ENCODE assay signal across 17 cellular contexts in genomic region chr11:394858-395655, GRCh38. TPM values are rescaled to one million over a fixed set of nuclear protein-coding genes. Genes with fewer than 3 reads are reported as not detected.
A peak's percentile ranks its signal among the peaks of the same experiment; 100 is the strongest.
DNase-seq lines count a peak whose midpoint lies in the region; ATAC-seq and TF ChIP-seq lines count a peak whose summit lies in the region.
"Had no signal": no experiment of that assay in that cellular context is flagged by ENCODE, and none has a peak within 500 bp of the region (broad histone marks: within the 10 kb centered on the region; RNA-seq: fewer than 3 reads in every experiment).

No MANE protein-coding gene starts in this region.

- ATAC-seq in Right ventricle myocardium superior (ENCODE audit: poor library complexity) (peak; percentile 3), mucosa of descending colon (peak; percentile 11)
- ATAC-seq: GM12878 had no signal

- H3K4me3 ChIP-seq in right atrium auricular region: no peak overlapping the region
- H3K4me3 ChIP-seq in endocrine pancreas (ENCODE audit: control insufficient read depth, insufficient read depth, low read length): peak overlapping the region; percentile 22
- peak overlapping the region; percentile 50 for H3K4me3 ChIP-seq in mucosa of descending colon
- peak overlapping the region in 1 of 2 donors; percentile 45 for H3K4me3 ChIP-seq in vagina
- H3K4me3 ChIP-seq in CD4-positive, alpha-beta memory T cell (ENCODE audit: low read length in 2 of 2): no peak overlapping the region
- no peak overlapping the region for H3K4me3 ChIP-seq in dorsolateral prefrontal cortex
- H3K4me3 ChIP-seq: GM12878, SK-N-MC had no signal

- no peak for DNase-seq in Right ventricle myocardium superior
- no peak for DNase-seq in right atrium auricular region (ENCODE audit: low spot score)
- DNase-seq in mucosa of descending colon: peak in 2 of 3 donors; percentile 48 to 50
- no peak for DNase-seq in vagina (ENCODE audit: extremely low spot score in 2 of 2)
- no peak for DNase-seq in CD4-positive, alpha-beta memory T cell
- no peak for DNase-seq in NCI-H748 treated with DMSO at 0.1 percent for 48 hours (lab: John Stamatoyannopoulos, UW)
- DNase-seq in dorsolateral prefrontal cortex: no peak
- DNase-seq: activated B cell treated with CpG ODN at 0.5 μM for 24 hours; DMS79; effector CD4-positive, alpha-beta T cell; NCI-H1436; retina had no signal

- no peaks in the 10 kb centered on the region for H3K36me3 ChIP-seq in right atrium auricular region
- no peaks in the 10 kb centered on the region for H3K36me3 ChIP-seq in endocrine pancreas (ENCODE audit: control insufficient read depth, insufficient read depth, low read length)
- H3K36me3 ChIP-seq in mucosa of descending colon (ENCODE audit: low read depth): peaks cover 4% of the 10 kb centered on the region
- no peaks in the 10 kb centered on the region for H3K36me3 ChIP-seq in vagina
- H3K36me3 ChIP-seq in CD4-positive, alpha-beta memory T cell (ENCODE audit: insufficient read depth, low read length): no peaks in the 10 kb centered on the region

- H3K27ac ChIP-seq in right atrium auricular region: no peak overlapping the region
- H3K27ac ChIP-seq in vagina: peak overlapping the region; percentile 62
- no peak overlapping the region for H3K27ac ChIP-seq in CD4-positive, alpha-beta memory T cell (ENCODE audit: low read depth, low read length)
- no peak overlapping the region for H3K27ac ChIP-seq in dorsolateral prefrontal cortex
- H3K27ac ChIP-seq: SK-N-MC had no signal

- peak overlapping the region in 1 of 8 donors; percentile 49 for H3K4me3 Mint-ChIP-seq in CD4-positive, alpha-beta memory T cell
- H3K4me3 Mint-ChIP-seq: activated B cell treated with CpG ODN at 0.5 μM for 24 hours had no signal

- no peaks in the 10 kb centered on the region for H3K27me3 Mint-ChIP-seq in CD4-positive, alpha-beta memory T cell

- no peaks in the 10 kb centered on the region for H3K9me3 ChIP-seq in right atrium auricular region
- H3K9me3 ChIP-seq in endocrine pancreas (ENCODE audit: control insufficient read depth, low read length): no peaks in the 10 kb centered on the region
- no peaks in the 10 kb centered on the region for H3K9me3 ChIP-seq in mucosa of descending colon
- H3K9me3 ChIP-seq in vagina: no peaks in the 10 kb centered on the region
- no peaks in the 10 kb centered on the region for H3K9me3 ChIP-seq in CD4-positive, alpha-beta memory T cell (ENCODE audit: control insufficient read depth in 1 of 2, low read length in 2 of 2)

- H3K4me1 ChIP-seq in right atrium auricular region (peaks cover 0 to 17% of the 10 kb centered on the region in 2 donors), endocrine pancreas (ENCODE audit: control insufficient read depth, insufficient read depth, low read length) (no peaks in the 10 kb centered on the region), mucosa of descending colon (ENCODE audit: low read depth) (peaks cover 9% of the 10 kb centered on the region), vagina (peaks cover 33% of the 10 kb centered on the region)
- H3K4me1 ChIP-seq in CD4-positive, alpha-beta memory T cell (ENCODE audit: insufficient read depth, low read length): peaks cover 4% of the 10 kb centered on the region

- H3K4me1 Mint-ChIP-seq in CD4-positive, alpha-beta memory T cell: peaks cover 0 to 10% (median 0%) of the 10 kb centered on the region in 4 donors
- H3K4me1 Mint-ChIP-seq: activated B cell treated with CpG ODN at 0.5 μM for 24 hours had no signal

- TF ChIP-seq POLR2A in vagina (IDR thresholded peaks at IDR 0.05): no peak

- no peaks in the 10 kb centered on the region for H3K9me3 Mint-ChIP-seq in CD4-positive, alpha-beta memory T cell
- H3K9me3 Mint-ChIP-seq: activated B cell treated with CpG ODN at 0.5 μM for 24 hours had no signal

- POLR2A ChIA-PET in CD4-positive, alpha-beta memory T cell (lab: Charles Lee; ENCODE audit: partially characterized antibody): interaction anchor here (2.0 kb wide), 1 partner anchor 21 kb away, joined by 6 read pairs; no protein-coding TSS in a partner anchor

- intact Hi-C loops in Right ventricle myocardium superior (cut with DNase I): no loop called here
- intact Hi-C loops in mucosa of descending colon (cut with DNase I, micrococcal nuclease): no loop called here
- intact Hi-C loops in vagina (cut with DNase I): no loop called here
- intact Hi-C loops in CD4-positive, alpha-beta memory T cell (cut with micrococcal nuclease): no loop called here
- intact Hi-C loops in dorsolateral prefrontal cortex (cut with DNase I): no loop called here

- CTCF ChIA-PET in CD4-positive, alpha-beta memory T cell (lab: Charles Lee; ENCODE audit: partially characterized antibody): interaction anchor here (0.6 to 2.7 kb wide), 2 partner anchors 52 to 54 kb away, joined by 4 to 23 read pairs; partner anchors contain the start of gene PTDSS2

- peak overlapping the region; percentile 65 for H3K9ac ChIP-seq in endocrine pancreas (ENCODE audit: control insufficient read depth, insufficient read depth, low read length)

- H3K36me3 Mint-ChIP-seq in CD4-positive, alpha-beta memory T cell: no peaks in the 10 kb centered on the region

- TF ChIP-seq CTCF in right atrium auricular region (IDR thresholded peaks at IDR 0.05): no peak
- no peak for TF ChIP-seq CTCF in mucosa of descending colon (IDR thresholded peaks at IDR 0.05)
- TF ChIP-seq CTCF in vagina (IDR thresholded peaks at IDR 0.05): no peak
- no peak for TF ChIP-seq CTCF in dorsolateral prefrontal cortex (IDR thresholded peaks at IDR 0.05 in 54 of 56, conservative IDR thresholded peaks at IDR 0.05 in 2 of 56; ENCODE audit: low read depth in 1 of 56, partially characterized antibody in 56 of 56)

- H3K27me3 ChIP-seq in right atrium auricular region: peaks cover 0 to 11% of the 10 kb centered on the region in 2 donors
- H3K27me3 ChIP-seq in endocrine pancreas (ENCODE audit: control insufficient read depth, insufficient read depth, low read length): no peaks in the 10 kb centered on the region
- no peaks in the 10 kb centered on the region for H3K27me3 ChIP-seq in vagina
- no peaks in the 10 kb centered on the region for H3K27me3 ChIP-seq in CD4-positive, alpha-beta memory T cell (ENCODE audit: insufficient read depth, low read length)
- H3K27me3 ChIP-seq in dorsolateral prefrontal cortex: peaks cover 0 to 5% (median 0%) of the 10 kb centered on the region in 45 donors

- H3K27ac Mint-ChIP-seq in CD4-positive, alpha-beta memory T cell: no peak overlapping the region
- H3K27ac Mint-ChIP-seq: activated B cell treated with CpG ODN at 0.5 μM for 24 hours had no signal

RNA-seq across cellular contexts. Expression of gene PKP3, which starts 1.0 kb away (rescaled TPM):
- total RNA-seq in Right ventricle myocardium superior (0.86 TPM), right atrium auricular region (1 to 10 TPM in 1 of 2 donors, under 1 TPM in 1; 0.43 to 1.0 TPM), mucosa of descending colon (100 to 1,000 TPM in 2 of 3 donors, 10 to 100 TPM in 1; 73.3 to 174 (median 143) TPM), vagina (117 TPM), dorsolateral prefrontal cortex (1 to 10 TPM in 96 of 120 experiments, under 1 TPM in 22, not detected in 2; 0.29 to 5.2 (median 1.7) TPM)
- not detected for total RNA-seq in CD4-positive, alpha-beta memory T cell
- polyA plus RNA-seq in CD4-positive, alpha-beta memory T cell: under 1 TPM in 1 of 2 donors, not detected in 1; 0.14 TPM
- total RNA-seq: A673 had no signal

RNA-seq across cellular contexts. Expression of gene SIGIRR, which starts 19.7 kb away (rescaled TPM):
- total RNA-seq in Right ventricle myocardium superior (38.6 TPM), right atrium auricular region (10 to 100 TPM; 26.6 to 33.3 TPM), mucosa of descending colon (100 to 1,000 TPM; 103 to 190 (median 116) TPM), vagina (48.1 TPM), dorsolateral prefrontal cortex (10 to 100 TPM; 13.7 to 52.3 (median 29.2) TPM)
- 100 to 1,000 TPM; 437 to 440 TPM for total RNA-seq in CD4-positive, alpha-beta memory T cell
- polyA plus RNA-seq in CD4-positive, alpha-beta memory T cell: 100 to 1,000 TPM; 235 to 242 TPM

RNA-seq across cellular contexts. Expression of gene B4GALNT4, which starts 25.8 kb away (rescaled TPM):
- total RNA-seq in Right ventricle myocardium superior: 0.94 TPM
- under 1 TPM in 1 of 2 donors, not detected in 1; 0.39 TPM for total RNA-seq in right atrium auricular region
- 10 to 100 TPM in 1 of 3 donors, 1 to 10 TPM in 2; 2.1 to 11.8 (median 2.2) TPM for total RNA-seq in mucosa of descending colon
- 15.5 TPM for total RNA-seq in vagina
- 1 to 10 TPM; 2.2 to 2.4 TPM for total RNA-seq in CD4-positive, alpha-beta memory T cell
- not detected for polyA plus RNA-seq in CD4-positive, alpha-beta memory T cell
- 100 to 1,000 TPM in 116 of 120 experiments, 10 to 100 TPM in 4; 81.4 to 330 (median 132) TPM for total RNA-seq in dorsolateral prefrontal cortex
- total RNA-seq: activated B cell treated with CpG ODN at 0.5 μM for 24 hours had no signal

RNA-seq across cellular contexts. Expression of gene ANO9, which starts 46.8 kb away (rescaled TPM):
- total RNA-seq in Right ventricle myocardium superior: 0.08 TPM
- under 1 TPM; 0.11 to 0.75 TPM for total RNA-seq in right atrium auricular region
- total RNA-seq in mucosa of descending colon: 100 to 1,000 TPM in 2 of 3 donors, 10 to 100 TPM in 1; 85.2 to 179 (median 131) TPM
- 12.0 TPM for total RNA-seq in vagina
- 100 to 1,000 TPM; 120 to 123 TPM for total RNA-seq in CD4-positive, alpha-beta memory T cell
- polyA plus RNA-seq in CD4-positive, alpha-beta memory T cell: 10 to 100 TPM in 1 of 2 donors, 1 to 10 TPM in 1; 9.4 to 15.5 TPM
- total RNA-seq in dorsolateral prefrontal cortex: under 1 TPM in 21 of 120 experiments, not detected in 99; 0.08 to 0.70 (median 0.20) TPM
- total RNA-seq: A673, temporal lobe had no signal

RNA-seq across cellular contexts. Expression of gene PTDSS2, which starts 55.0 kb away (rescaled TPM):
- total RNA-seq in Right ventricle myocardium superior (25.5 TPM), right atrium auricular region (10 to 100 TPM; 26.8 to 32.5 TPM), mucosa of descending colon (10 to 100 TPM; 19.2 to 34.8 (median 27.3) TPM), vagina (36.1 TPM), dorsolateral prefrontal cortex (10 to 100 TPM; 32.5 to 82.7 (median 53.2) TPM)
- total RNA-seq in CD4-positive, alpha-beta memory T cell: 10 to 100 TPM; 23.3 to 26.1 TPM
- 1 to 10 TPM; 5.5 to 6.3 TPM for polyA plus RNA-seq in CD4-positive, alpha-beta memory T cell

Comparison
In these comparisons a context has a peak if more than half of its experiments do, and no peak if none do; other contexts are left out.
1. DNase-seq: peak in mucosa of descending colon (2 of 3); none in Right ventricle myocardium superior (single experiment), right atrium auricular region (single experiment), vagina (0 of 2), CD4-positive, alpha-beta memory T cell (0 of 5), NCI-H748 treated with DMSO at 0.1 percent for 48 hours (single experiment) and dorsolateral prefrontal cortex (0 of 10).
2. H3K4me3 ChIP-seq: peak in endocrine pancreas (single experiment) and mucosa of descending colon (single experiment); none in right atrium auricular region (0 of 2), CD4-positive, alpha-beta memory T cell (0 of 2) and dorsolateral prefrontal cortex (0 of 59).
3. RNA of gene PKP3, which starts 1.0 kb away (total RNA-seq): 73.3 to 174 TPM in mucosa of descending colon and 117 TPM in vagina (single experiment); 0.29 to 5.2 TPM in dorsolateral prefrontal cortex, 0.43 to 1.0 TPM in right atrium auricular region, 0.86 TPM in Right ventricle myocardium superior (single experiment) and not detected in CD4-positive, alpha-beta memory T cell; every median in the first group is over 10 times any median in the second.